ENCODE assay signal across 2 cellular contexts in the genomic region with DNA sequence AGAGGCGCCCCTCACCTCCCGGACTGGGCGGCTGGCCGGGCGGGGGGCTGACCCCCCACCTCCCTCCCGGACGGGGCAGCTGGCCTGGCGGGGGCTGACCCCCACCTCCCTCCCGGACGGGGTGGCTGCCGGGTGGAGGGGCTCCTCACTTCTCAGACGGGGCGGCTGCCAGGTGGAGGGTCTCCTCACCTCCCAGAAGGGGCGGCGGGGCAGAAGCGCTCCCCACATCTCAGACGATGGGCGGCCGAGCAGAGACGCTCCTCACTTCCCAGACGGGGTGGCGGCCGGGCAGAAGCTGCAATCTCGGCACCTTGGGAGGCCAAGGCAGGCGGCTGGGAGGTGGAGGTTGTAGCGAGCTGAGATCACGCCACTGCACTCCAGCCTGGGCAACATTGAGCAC. TPM values are rescaled to one million over a fixed set of nuclear protein-coding genes. Genes with fewer than 3 reads are reported as not detected.
"Had no signal": no experiment of that assay in that cellular context is flagged by ENCODE, and none has a peak within 500 bp of the region (broad histone marks: within the 10 kb centered on the region; RNA-seq: fewer than 3 reads in every experiment).

No MANE protein-coding gene starts in this region.

RNA-seq across cellular contexts. Expression of gene PRAMEF33, which starts 4.6 kb away (rescaled TPM):
- total RNA-seq: G401, GM12878 had no signal
- polyA plus RNA-seq: GM12878 had no signal

RNA-seq across cellular contexts. Expression of gene PRAMEF8, which starts 13.8 kb away (rescaled TPM):
- total RNA-seq: GM12878 had no signal
- polyA plus RNA-seq: GM12878 had no signal

RNA-seq across cellular contexts. Expression of gene PRAMEF15, which starts 16.7 kb away (rescaled TPM):
- total RNA-seq: GM12878 had no signal
- polyA plus RNA-seq: GM12878 had no signal

RNA-seq across cellular contexts. Expression of gene PRAMEF5, which starts 44.7 kb away (rescaled TPM):
- total RNA-seq: GM12878 had no signal
- polyA plus RNA-seq: GM12878 had no signal

RNA-seq across cellular contexts. Expression of gene PRAMEF14, which starts 48.2 kb away (rescaled TPM):
- total RNA-seq: GM12878 had no signal
- polyA plus RNA-seq: GM12878 had no signal
